29 cellular contexts compared by ENCODE assay signal in the genomic region with DNA sequence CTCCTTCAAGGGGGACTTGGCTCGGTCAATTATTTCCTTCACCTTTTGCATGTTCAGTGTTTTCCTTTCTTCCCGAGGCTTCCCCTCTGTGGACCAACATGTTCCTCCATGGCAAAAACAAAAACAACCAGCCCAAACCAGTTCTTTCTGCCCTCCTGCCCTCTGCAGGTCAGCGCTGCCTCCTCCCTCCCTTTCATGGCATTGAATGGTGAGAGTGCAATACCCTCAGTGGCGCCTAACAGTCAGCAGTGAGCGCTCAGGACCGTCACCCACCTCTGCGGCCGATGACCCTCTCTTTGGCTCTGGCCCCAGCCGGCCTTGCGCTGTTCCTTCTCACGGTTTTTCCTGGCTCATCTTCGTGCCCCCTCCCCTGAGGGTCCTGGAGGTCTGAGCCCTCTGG.
"Had no signal": no experiment of that assay in that cellular context is flagged by ENCODE, and none has a peak within 500 bp of the region (broad histone marks: within the 10 kb centered on the region; RNA-seq: fewer than 3 reads in every experiment).

No MANE protein-coding gene starts in this region.

- H2AFZ ChIP-seq: parathyroid adenoma had no signal

- H3K4me1 ChIP-seq: parathyroid adenoma, psoas muscle, tibial artery had no signal

- H3K9ac ChIP-seq: parathyroid adenoma had no signal

- H3K9me3 Mint-ChIP-seq: activated naive CD4-positive, alpha-beta T cell treated with anti-CD3 and anti-CD28 coated beads, Interleukin-2, amount 10 ng/mL, durations not matched to agents 7 days and 5 days; activated T-helper 1 cell treated with anti-CD3 and anti-CD28 coated beads, Interleukin-12 subunit alpha, Interleukin-12 subunit beta, Interleukin-2, Interleukin-4 antibody, amounts not matched to agents 30 ng/mL and 10 ng/mL and 1 ng/mL, durations not matched to agents 14 hours and 24 hours and 36 hours; effector memory CD8-positive, alpha-beta T cell; natural killer cell treated with Interleukin-12 subunit alpha and Interleukin-12 subunit beta and Interleukin-15 and Interleukin-18, amount 100 ng/mL, for 72 hours; stimulated activated naive B cell treated with anti-CD40 and anti-IgM and Interleukin-4, amounts not matched to agents 10 μg/mL and 1 μg/mL and 100 μg/mL, for 72 hours; T-helper 1 cell treated with Interleukin-12 subunit alpha and Interleukin-12 subunit beta and Interleukin-4 antibody, amounts not matched to agents 30 μg/mL and 1 μg/mL, for 36 hours had no signal

- H3K9me3 ChIP-seq: heart left ventricle, psoas muscle, stomach, tibial artery had no signal

- H3K27ac ChIP-seq: heart left ventricle, parathyroid adenoma, psoas muscle, stomach, tibial artery, VCaP had no signal

- H3K36me3 ChIP-seq: heart left ventricle, stomach, tibial artery had no signal

- DNase-seq: activated CD4-positive, alpha-beta T cell treated with anti-CD3 and anti-CD28 coated beads for 48 hours; activated CD4-positive, alpha-beta T cell treated with anti-CD3 and anti-CD28 coated beads, Interleukin-2, amount 50 U/mL, for 48 hours; activated CD8-positive, alpha-beta memory T cell treated with anti-CD3 and anti-CD28 coated beads for 24 hours; activated effector memory CD4-positive, alpha-beta T cell treated with anti-CD3 and anti-CD28 coated beads, Interleukin-2, amount 50 U/mL, for 16 hours; activated naive CD4-positive, alpha-beta T cell treated with anti-CD3 and anti-CD28 coated beads, Interleukin-2, amount 10 ng/mL, durations not matched to agents 7 days and 5 days; amniotic stem cell; caudate nucleus; cortex of kidney; effector memory CD8-positive, alpha-beta T cell; heart left ventricle; kidney; left colon; nucleus accumbens; psoas muscle; stimulated activated CD4-positive, alpha-beta T cell treated with anti-CD3 and anti-CD28 coated beads, Interleukin-15, amount 100 ng/mL, for 24 hours; stimulated activated CD4-positive, alpha-beta T cell treated with anti-CD3 and anti-CD28 coated beads, Interleukin-2, amount 100 ng/mL, for 24 hours; stimulated activated naive B cell treated with anti-CD40 and anti-IgM and Interleukin-4, amounts not matched to agents 10 μg/mL and 1 μg/mL and 100 μg/mL, for 72 hours; stomach; SW 1271; T-helper 9 cell; tibial artery had no signal

- ATAC-seq: activated CD4-positive, CD25-positive, alpha-beta regulatory T cell treated with anti-CD3 and anti-CD28 coated beads, Interleukin-2, amount 50 U/mL, for 24 hours; effector memory CD8-positive, alpha-beta T cell; heart left ventricle; left colon; natural killer cell treated with Interleukin-12 subunit alpha and Interleukin-12 subunit beta and Interleukin-15 and Interleukin-18, amount 100 ng/mL, for 72 hours; psoas muscle; stimulated activated naive B cell treated with anti-CD40 and anti-IgM and Interleukin-4, amounts not matched to agents 10 μg/mL and 1 μg/mL and 100 μg/mL, for 72 hours had no signal

- H3K27ac Mint-ChIP-seq: activated naive CD4-positive, alpha-beta T cell treated with anti-CD3 and anti-CD28 coated beads, Interleukin-2, amount 10 ng/mL, durations not matched to agents 7 days and 5 days; activated T-helper 1 cell treated with anti-CD3 and anti-CD28 coated beads, Interleukin-12 subunit alpha, Interleukin-12 subunit beta, Interleukin-2, Interleukin-4 antibody, amounts not matched to agents 30 ng/mL and 10 ng/mL and 1 ng/mL, durations not matched to agents 14 hours and 24 hours and 36 hours; effector memory CD8-positive, alpha-beta T cell; natural killer cell treated with Interleukin-12 subunit alpha and Interleukin-12 subunit beta and Interleukin-15 and Interleukin-18, amount 100 ng/mL, for 72 hours; stimulated activated naive B cell treated with anti-CD40 and anti-IgM and Interleukin-4, amounts not matched to agents 10 μg/mL and 1 μg/mL and 100 μg/mL, for 72 hours; T-helper 1 cell treated with Interleukin-12 subunit alpha and Interleukin-12 subunit beta and Interleukin-4 antibody, amounts not matched to agents 30 μg/mL and 1 μg/mL, for 36 hours had no signal

- H3K27me3 Mint-ChIP-seq: effector memory CD8-positive, alpha-beta T cell; natural killer cell treated with Interleukin-12 subunit alpha and Interleukin-12 subunit beta and Interleukin-15 and Interleukin-18, amount 100 ng/mL, for 72 hours; stimulated activated naive B cell treated with anti-CD40 and anti-IgM and Interleukin-4, amounts not matched to agents 10 μg/mL and 1 μg/mL and 100 μg/mL, for 72 hours had no signal

- H3K4me1 Mint-ChIP-seq: activated naive CD4-positive, alpha-beta T cell treated with anti-CD3 and anti-CD28 coated beads, Interleukin-2, amount 10 ng/mL, durations not matched to agents 7 days and 5 days; stimulated activated naive B cell treated with anti-CD40 and anti-IgM and Interleukin-4, amounts not matched to agents 10 μg/mL and 1 μg/mL and 100 μg/mL, for 72 hours had no signal

- H3K27me3 ChIP-seq: heart left ventricle, stomach, tibial artery had no signal

- H3K4me3 ChIP-seq: heart left ventricle, psoas muscle, stomach, tibial artery had no signal

- H3K36me3 Mint-ChIP-seq: activated naive CD4-positive, alpha-beta T cell treated with anti-CD3 and anti-CD28 coated beads, Interleukin-2, amount 10 ng/mL, durations not matched to agents 7 days and 5 days; natural killer cell treated with Interleukin-12 subunit alpha and Interleukin-12 subunit beta and Interleukin-15 and Interleukin-18, amount 100 ng/mL, for 72 hours had no signal

- H3K79me2 ChIP-seq: parathyroid adenoma had no signal

- FAIRE-seq: endothelial cell of umbilical vein, kidney, TTC549 had no signal

- H3K4me3 Mint-ChIP-seq: activated naive CD4-positive, alpha-beta T cell treated with anti-CD3 and anti-CD28 coated beads, Interleukin-2, amount 10 ng/mL, durations not matched to agents 7 days and 5 days; activated T-helper 1 cell treated with anti-CD3 and anti-CD28 coated beads, Interleukin-12 subunit alpha, Interleukin-12 subunit beta, Interleukin-2, Interleukin-4 antibody, amounts not matched to agents 30 ng/mL and 10 ng/mL and 1 ng/mL, durations not matched to agents 14 hours and 24 hours and 36 hours; effector memory CD8-positive, alpha-beta T cell; natural killer cell treated with Interleukin-12 subunit alpha and Interleukin-12 subunit beta and Interleukin-15 and Interleukin-18, amount 100 ng/mL, for 72 hours; stimulated activated naive B cell treated with anti-CD40 and anti-IgM and Interleukin-4, amounts not matched to agents 10 μg/mL and 1 μg/mL and 100 μg/mL, for 72 hours; T-helper 1 cell treated with Interleukin-12 subunit alpha and Interleukin-12 subunit beta and Interleukin-4 antibody, amounts not matched to agents 30 μg/mL and 1 μg/mL, for 36 hours had no signal
